In genomic region chr20:17904027-17904426, GRCh38 we compare ENCODE assay signal across 1 cellular context.
TF ChIP-seq lines count a peak whose summit lies in the region.

No MANE protein-coding gene starts in this region.

TF ChIP-seq in GM23338, 12 proteins besides CTCF, POLR2A, EP300 and RAD21 (continued from another document):
- TF ChIP-seq POLR2AphosphoS5 (IDR thresholded peaks at IDR 0.05; ENCODE audit: low read depth) (no peak), CREB1 (CRISPR knock-in tag; IDR thresholded peaks at IDR 0.05; ENCODE audit: low read depth) (no peak)
